1 cellular context compared by ENCODE assay signal in the genomic region with DNA sequence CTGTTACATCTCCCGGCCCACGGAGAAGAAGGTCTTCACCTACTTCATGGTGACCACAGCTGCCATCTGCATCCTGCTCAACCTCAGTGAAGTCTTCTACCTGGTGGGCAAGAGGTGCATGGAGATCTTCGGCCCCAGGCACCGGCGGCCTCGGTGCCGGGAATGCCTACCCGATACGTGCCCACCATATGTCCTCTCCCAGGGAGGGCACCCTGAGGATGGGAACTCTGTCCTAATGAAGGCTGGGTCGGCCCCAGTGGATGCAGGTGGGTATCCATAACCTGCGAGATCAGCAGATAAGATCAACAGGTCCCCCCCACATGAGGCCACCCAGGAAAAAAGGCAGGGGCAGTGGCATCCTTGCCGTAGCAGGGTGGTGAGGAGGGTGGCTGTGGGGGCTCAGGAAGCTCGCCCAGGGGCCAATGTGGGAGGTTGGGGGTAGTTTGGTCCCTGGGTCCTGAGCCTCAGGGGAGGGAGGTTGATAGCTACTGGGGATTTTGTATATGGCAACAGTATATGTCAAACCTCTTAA.
TF ChIP-seq lines count a peak whose summit lies in the region.

No MANE protein-coding gene starts in this region.

TF ChIP-seq in HEK293, 187 proteins besides CTCF, POLR2A, EP300 and RAD21 (continued from another document):
- TF ChIP-seq, protein P1, sequence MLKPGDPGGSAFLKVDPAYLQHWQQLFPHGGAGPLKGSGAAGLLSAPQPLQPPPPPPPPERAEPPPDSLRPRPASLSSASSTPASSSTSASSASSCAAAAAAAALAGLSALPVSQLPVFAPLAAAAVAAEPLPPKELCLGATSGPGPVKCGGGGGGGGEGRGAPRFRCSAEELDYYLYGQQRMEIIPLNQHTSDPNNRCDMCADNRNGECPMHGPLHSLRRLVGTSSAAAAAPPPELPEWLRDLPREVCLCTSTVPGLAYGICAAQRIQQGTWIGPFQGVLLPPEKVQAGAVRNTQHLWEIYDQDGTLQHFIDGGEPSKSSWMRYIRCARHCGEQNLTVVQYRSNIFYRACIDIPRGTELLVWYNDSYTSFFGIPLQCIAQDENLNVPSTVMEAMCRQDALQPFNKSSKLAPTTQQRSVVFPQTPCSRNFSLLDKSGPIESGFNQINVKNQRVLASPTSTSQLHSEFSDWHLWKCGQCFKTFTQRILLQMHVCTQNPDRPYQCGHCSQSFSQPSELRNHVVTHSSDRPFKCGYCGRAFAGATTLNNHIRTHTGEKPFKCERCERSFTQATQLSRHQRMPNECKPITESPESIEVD (tag by site-specific recombination; IDR thresholded peaks at IDR 0.05) = no peak
- TF ChIP-seq ZNF626 (tag by site-specific recombination; IDR thresholded peaks at IDR 0.05) = no peak
- no peak for TF ChIP-seq ZFP69B (tag by site-specific recombination; IDR thresholded peaks at IDR 0.05)
- TF ChIP-seq, protein P2, sequence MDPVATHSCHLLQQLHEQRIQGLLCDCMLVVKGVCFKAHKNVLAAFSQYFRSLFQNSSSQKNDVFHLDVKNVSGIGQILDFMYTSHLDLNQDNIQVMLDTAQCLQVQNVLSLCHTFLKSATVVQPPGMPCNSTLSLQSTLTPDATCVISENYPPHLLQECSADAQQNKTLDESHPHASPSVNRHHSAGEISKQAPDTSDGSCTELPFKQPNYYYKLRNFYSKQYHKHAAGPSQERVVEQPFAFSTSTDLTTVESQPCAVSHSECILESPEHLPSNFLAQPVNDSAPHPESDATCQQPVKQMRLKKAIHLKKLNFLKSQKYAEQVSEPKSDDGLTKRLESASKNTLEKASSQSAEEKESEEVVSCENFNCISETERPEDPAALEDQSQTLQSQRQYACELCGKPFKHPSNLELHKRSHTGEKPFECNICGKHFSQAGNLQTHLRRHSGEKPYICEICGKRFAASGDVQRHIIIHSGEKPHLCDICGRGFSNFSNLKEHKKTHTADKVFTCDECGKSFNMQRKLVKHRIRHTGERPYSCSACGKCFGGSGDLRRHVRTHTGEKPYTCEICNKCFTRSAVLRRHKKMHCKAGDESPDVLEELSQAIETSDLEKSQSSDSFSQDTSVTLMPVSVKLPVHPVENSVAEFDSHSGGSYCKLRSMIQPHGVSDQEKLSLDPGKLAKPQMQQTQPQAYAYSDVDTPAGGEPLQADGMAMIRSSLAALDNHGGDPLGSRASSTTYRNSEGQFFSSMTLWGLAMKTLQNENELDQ (tag by site-specific recombination; IDR thresholded peaks at IDR 0.05; ENCODE audit: low read depth) = no peak
- TF ChIP-seq ZNF558 (tag by site-specific recombination; IDR thresholded peaks at IDR 0.05) = no peak
- TF ChIP-seq ZNF214 (tag by site-specific recombination; IDR thresholded peaks at IDR 0.05; ENCODE audit: borderline replicate concordance) = no peak
- TF ChIP-seq SCRT1 (tag by site-specific recombination; IDR thresholded peaks at IDR 0.05; ENCODE audit: borderline replicate concordance) = peak; percentile 57; the same call in 1 of the 2 replicates
- TF ChIP-seq ZNF610 (tag by site-specific recombination; IDR thresholded peaks at IDR 0.05; ENCODE audit: borderline replicate concordance) = no peak
- no peak for TF ChIP-seq ZBTB48 (tag by site-specific recombination; IDR thresholded peaks at IDR 0.05)
